ENCODE assay signal across 7 cellular contexts in the genomic region with DNA sequence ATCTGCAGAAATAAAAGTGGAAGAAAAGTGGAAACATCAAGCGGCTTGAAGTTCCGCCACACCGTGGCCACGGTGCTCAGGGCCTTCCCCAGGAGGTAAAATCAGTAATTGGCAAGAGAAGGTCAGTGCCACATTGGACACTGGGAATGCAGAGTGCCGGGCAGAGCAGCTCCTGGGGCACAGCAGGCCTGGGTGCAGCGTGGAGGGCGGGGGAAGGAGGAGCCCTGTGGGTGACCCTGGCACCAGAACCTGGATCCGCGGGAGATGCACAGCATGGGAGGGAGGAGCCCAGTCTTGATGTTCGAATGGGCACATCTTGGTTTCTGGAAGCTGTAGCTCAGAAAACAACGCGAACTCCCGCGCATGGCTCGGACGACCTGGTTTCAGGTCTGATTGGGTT.
"Had no signal": no experiment of that assay in that cellular context is flagged by ENCODE, and none has a peak within 500 bp of the region (broad histone marks: within the 10 kb centered on the region; RNA-seq: fewer than 3 reads in every experiment).

No MANE protein-coding gene starts in this region.

- H3K4me3 ChIP-seq: K562 had no signal

- FAIRE-seq: HepG2, HTR-8/SVneo, K562 had no signal

- H3K27ac Mint-ChIP-seq: IgD-negative memory B cell had no signal

- H3K27ac ChIP-seq: HL-60 had no signal

- DNase-seq: IMR-90, KBM-7 had no signal

- H3K4me3 Mint-ChIP-seq: IgD-negative memory B cell had no signal

- H3K4me1 Mint-ChIP-seq: IgD-negative memory B cell had no signal

- ATAC-seq: HepG2, K562 had no signal
